Comparison of ENCODE assay signal across 9 cellular contexts in genomic region chr19:55437410-55437809, GRCh38. TPM values are rescaled to one million over a fixed set of nuclear protein-coding genes. Genes with fewer than 3 reads are reported as not detected.
DNase-seq lines count a peak whose midpoint lies in the region; ATAC-seq, FAIRE-seq and TF ChIP-seq lines count a peak whose summit lies in the region.
"Had no signal": no experiment of that assay in that cellular context is flagged by ENCODE, and none has a peak within 500 bp of the region (broad histone marks: within the 10 kb centered on the region; RNA-seq: fewer than 3 reads in every experiment).

No MANE protein-coding gene starts in this region.

- H3K36me3 ChIP-seq in DND-41 (ENCODE audit: insufficient read depth, low read length) (no peaks in the 10 kb centered on the region), keratinocyte (ENCODE audit: control insufficient read depth in 2 of 2, extremely low read depth in 1 of 2, insufficient read depth in 2 of 2, low read length in 2 of 2) (no peaks in the 10 kb centered on the region), spleen (no peaks in the 10 kb centered on the region)

- H3K4me3 ChIP-seq in DND-41 (ENCODE audit: low read depth in 1 of 2, low read length in 2 of 2) (no peak overlapping the region), keratinocyte (ENCODE audit: control insufficient read depth in 2 of 3, extremely low read depth in 1 of 3, insufficient read depth in 2 of 3, low read depth in 1 of 3, low read length in 3 of 3) (no peak overlapping the region), spleen (no peak overlapping the region)

- H3K9me3 ChIP-seq in DND-41 (ENCODE audit: insufficient read depth, low read length, severe bottlenecking) (no peaks in the 10 kb centered on the region), keratinocyte (ENCODE audit: control insufficient read depth, low read depth, low read length) (no peaks in the 10 kb centered on the region), spleen (no peaks in the 10 kb centered on the region)

- H4K20me1 ChIP-seq in DND-41 (ENCODE audit: insufficient read depth, low read length) (peaks cover 12% of the 10 kb centered on the region), keratinocyte (ENCODE audit: control insufficient read depth, extremely low read depth, insufficient read depth, low read length) (peaks cover 9% of the 10 kb centered on the region)

- H3K79me2 ChIP-seq in DND-41 (ENCODE audit: insufficient read depth, low read length) (no peaks in the 10 kb centered on the region), keratinocyte (ENCODE audit: control insufficient read depth, insufficient read depth, low read length) (no peaks in the 10 kb centered on the region)

- WGBS in spleen, 5 donors, result 2 to 5% (median 3%) methylated on average over 12 to 17 of the region's 17 CpGs

- H3K27ac Mint-ChIP-seq in activated CD8-positive, alpha-beta T cell treated with anti-CD3 and anti-CD28 coated beads for 36 hours, result no peak overlapping the region
- H3K27ac Mint-ChIP-seq: nephron had no signal

- no peak overlapping the region for H2AFZ ChIP-seq in DND-41 (ENCODE audit: low read depth, low read length)
- no peak overlapping the region for H2AFZ ChIP-seq in keratinocyte (ENCODE audit: control insufficient read depth, low read length)

- dilution Hi-C loops in keratinocyte (cut with MboI; ENCODE audit: extremely low pct_ligation_motif_present, low sequenced_read_pairs), result no loop called here

- H3K27me3 ChIP-seq in DND-41 (ENCODE audit: insufficient read depth, low read length, poor library complexity), result peaks cover 9% of the 10 kb centered on the region
- H3K27me3 ChIP-seq in keratinocyte (ENCODE audit: control insufficient read depth, extremely low read depth, insufficient read depth, low read length), result peaks cover 47% of the 10 kb centered on the region
- H3K27me3 ChIP-seq in spleen (replicated peaks in 1 of 7), result peaks cover 10 to 90% (median 74%) of the 10 kb centered on the region in 7 donors

- peaks cover 46% of the 10 kb centered on the region for H3K27me3 Mint-ChIP-seq in activated CD8-positive, alpha-beta T cell treated with anti-CD3 and anti-CD28 coated beads for 36 hours

- H3K27ac ChIP-seq in DND-41 (ENCODE audit: low read length) (no peak overlapping the region), keratinocyte (ENCODE audit: control insufficient read depth, insufficient read depth, low read length) (no peak overlapping the region), spleen (no peak overlapping the region)

- FAIRE-seq in keratinocyte (lab: Jason Lieb, UNC) (peak; percentile 9), frontal cortex (lab: Jason Lieb, UNC) (no peak)

- DNase-seq in DND-41 (peak; percentile 54), LoVo (ENCODE audit: low spot score) (peak; percentile 68), keratinocyte (ENCODE audit: low read depth, low spot score) (no peak), NCI-H774 (lab: John Stamatoyannopoulos, UW) (no peak), frontal cortex (ENCODE audit: low spot score in 2 of 2) (no peak), spleen (no peak)
- peak; percentile 50 for DNase-seq in activated CD8-positive, alpha-beta T cell treated with anti-CD3 and anti-CD28 coated beads for 36 hours

- CTCF ChIA-PET in activated CD8-positive, alpha-beta T cell treated with anti-CD3 and anti-CD28 coated beads for 36 hours (lab: Charles Lee), result interaction anchor here (1.0 to 2.0 kb wide), 2 partner anchors 16 to 30 kb away, joined by 3 to 8 read pairs; no protein-coding TSS in a partner anchor

- no peak overlapping the region for H3K4me3 Mint-ChIP-seq in activated CD8-positive, alpha-beta T cell treated with anti-CD3 and anti-CD28 coated beads for 36 hours

- TF ChIP-seq POLR2A in spleen (IDR thresholded peaks at IDR 0.05), result no peak

- no peak overlapping the region for H3K4me2 ChIP-seq in DND-41 (ENCODE audit: insufficient read depth, low read length)
- no peak overlapping the region for H3K4me2 ChIP-seq in keratinocyte (ENCODE audit: control insufficient read depth, extremely low read depth, insufficient read depth, low read depth, low read length)

- intact Hi-C loops in activated CD8-positive, alpha-beta T cell treated with anti-CD3 and anti-CD28 coated beads for 36 hours (cut with micrococcal nuclease), result no loop called here
- intact Hi-C loops in spleen (cut with DNase I; ENCODE audit: low total_unique reads), result no loop called here

- POLR2A ChIA-PET in activated CD8-positive, alpha-beta T cell treated with anti-CD3 and anti-CD28 coated beads for 36 hours (lab: Charles Lee), result interaction anchor here (0.9 to 1.1 kb wide), 3 partner anchors 9 to 181 kb away, joined by 3 read pairs; no protein-coding TSS in a partner anchor

- H3K9me1 ChIP-seq in keratinocyte (ENCODE audit: control insufficient read depth, extremely low read depth, insufficient read depth, low read length), result no peaks in the 10 kb centered on the region

- H3K36me3 Mint-ChIP-seq in activated CD8-positive, alpha-beta T cell treated with anti-CD3 and anti-CD28 coated beads for 36 hours (ENCODE audit: low read depth), result no peaks in the 10 kb centered on the region

- H3K9ac ChIP-seq in DND-41 (ENCODE audit: low read depth, low read length) (no peak overlapping the region), keratinocyte (ENCODE audit: control insufficient read depth, extremely low read depth, insufficient read depth, low read length) (no peak overlapping the region)

- no peaks in the 10 kb centered on the region for H3K4me1 ChIP-seq in DND-41 (ENCODE audit: insufficient read depth, low read length)
- peaks cover 3% of the 10 kb centered on the region for H3K4me1 ChIP-seq in keratinocyte (ENCODE audit: control insufficient read depth, extremely low read depth, insufficient read depth, low read length)
- peaks cover 11 to 26% (median 24%) of the 10 kb centered on the region in 6 donors for H3K4me1 ChIP-seq in spleen

- ATAC-seq in DND-41 (ENCODE audit: insufficient read depth, low read depth), result peak; percentile 79
- no peak for ATAC-seq in activated CD8-positive, alpha-beta T cell treated with anti-CD3 and anti-CD28 coated beads for 36 hours
- ATAC-seq in HG03469 (IDR thresholded peaks at IDR 0.05; ENCODE audit: unreplicated experiment), result no peak

- no peak for TF ChIP-seq CTCF in DND-41 (IDR thresholded peaks at IDR 0.05; ENCODE audit: borderline replicate concordance, extremely low read depth, low read length, poor library complexity, severe bottlenecking)
- no peak for TF ChIP-seq CTCF in activated CD8-positive, alpha-beta T cell treated with anti-CD3 and anti-CD28 coated beads for 36 hours (IDR thresholded peaks at IDR 0.05)
- no peak for TF ChIP-seq CTCF in keratinocyte (optimal IDR thresholded peaks at IDR 0.05 in 1 of 3, IDR thresholded peaks at IDR 0.05 in 1 of 3, conservative IDR thresholded peaks at IDR 0.05 in 1 of 3; ENCODE audit: extremely low read depth in 1 of 3, insufficient read depth in 2 of 3, low read length in 3 of 3)
- no peak for TF ChIP-seq CTCF in spleen (IDR thresholded peaks at IDR 0.05 in 8 of 11, conservative IDR thresholded peaks at IDR 0.05 in 3 of 11)

- H3K4me1 Mint-ChIP-seq in activated CD8-positive, alpha-beta T cell treated with anti-CD3 and anti-CD28 coated beads for 36 hours (ENCODE audit: low read depth), result peaks cover 14% of the 10 kb centered on the region

- no peaks in the 10 kb centered on the region for H3K9me3 Mint-ChIP-seq in activated CD8-positive, alpha-beta T cell treated with anti-CD3 and anti-CD28 coated beads for 36 hours

RNA-seq across cellular contexts. Expression of gene SHISA7, which starts 5.7 kb away (rescaled TPM):
- not detected for total RNA-seq in activated CD8-positive, alpha-beta T cell treated with anti-CD3 and anti-CD28 coated beads for 36 hours
- not detected in 3 replicates for polyA plus RNA-seq in keratinocyte
- polyA plus RNA-seq in keratinocyte (2011; ENCODE audit: low read depth), result not detected
- not detected in 2 replicates for polyA plus RNA-seq in keratinocyte (2011; cell fraction: cytosol; rRNA removed)
- 0.01 TPM in 1 of 2 replicates, not detected in the other for polyA plus RNA-seq in keratinocyte (2011; cell fraction: nucleus; rRNA removed)
- polyA plus RNA-seq in keratinocyte (2012; ENCODE audit: low replicate concordance), result not detected in 2 replicates
- not detected in 3 replicates for polyA minus RNA-seq in keratinocyte
- not detected for polyA minus RNA-seq in keratinocyte (2011; cell fraction: cytosol; rRNA and poly(A)+ RNA removed)
- not detected in 2 replicates for polyA minus RNA-seq in keratinocyte (2011; cell fraction: nucleus; rRNA and poly(A)+ RNA removed)
- 4.5 TPM for total RNA-seq in frontal cortex
- under 1 TPM in 1 of 7 donors, not detected in 6; 0.27 TPM for total RNA-seq in spleen
- under 1 TPM in 1 of 3 donors, not detected in 2; 0.03 TPM for polyA plus RNA-seq in spleen

RNA-seq across cellular contexts. Expression of gene ISOC2, which starts 24.0 kb away (rescaled TPM):
- 10 to 100 TPM; 29.0 to 29.3 TPM for total RNA-seq in activated CD8-positive, alpha-beta T cell treated with anti-CD3 and anti-CD28 coated beads for 36 hours
- polyA plus RNA-seq in keratinocyte (24.5 to 37.7 TPM (median 34.7 TPM) in 3 replicates), spleen (10 to 100 TPM; 55.6 to 98.7 (median 64.5) TPM)
- polyA plus RNA-seq in keratinocyte (2011; ENCODE audit: low read depth), result 3.6 TPM
- 19.0 and 53.3 TPM in 2 replicates for polyA plus RNA-seq in keratinocyte (2011; cell fraction: cytosol; rRNA removed)
- 13.6 and 19.3 TPM in 2 replicates for polyA plus RNA-seq in keratinocyte (2011; cell fraction: nucleus; rRNA removed)
- polyA plus RNA-seq in keratinocyte (2012; ENCODE audit: low replicate concordance), result 19.2 and 57.8 TPM in 2 replicates
- 10.9 to 29.3 TPM (median 12.3 TPM) in 3 replicates for polyA minus RNA-seq in keratinocyte
- 56.0 TPM for polyA minus RNA-seq in keratinocyte (2011; cell fraction: cytosol; rRNA and poly(A)+ RNA removed)
- polyA minus RNA-seq in keratinocyte (2011; cell fraction: nucleus; rRNA and poly(A)+ RNA removed), result 15.2 and 17.7 TPM in 2 replicates
- total RNA-seq in frontal cortex (12.2 TPM), spleen (10 to 100 TPM; 38.6 to 85.0 (median 54.5) TPM)

RNA-seq across cellular contexts. Expression of gene C19orf85, which starts 27.1 kb away (rescaled TPM):
- total RNA-seq in activated CD8-positive, alpha-beta T cell treated with anti-CD3 and anti-CD28 coated beads for 36 hours, result not detected
- polyA plus RNA-seq in keratinocyte (not detected in 3 replicates), spleen (not detected)
- polyA plus RNA-seq in keratinocyte (2011; ENCODE audit: low read depth), result not detected
- polyA plus RNA-seq in keratinocyte (2011; cell fraction: cytosol; rRNA removed), result not detected in 2 replicates
- 0.11 TPM in 1 of 2 replicates, not detected in the other for polyA plus RNA-seq in keratinocyte (2011; cell fraction: nucleus; rRNA removed)
- polyA plus RNA-seq in keratinocyte (2012; ENCODE audit: low replicate concordance), result not detected in 2 replicates
- polyA minus RNA-seq in keratinocyte, result not detected in 3 replicates
- not detected for polyA minus RNA-seq in keratinocyte (2011; cell fraction: cytosol; rRNA and poly(A)+ RNA removed)
- polyA minus RNA-seq in keratinocyte (2011; cell fraction: nucleus; rRNA and poly(A)+ RNA removed), result not detected in 2 replicates
- total RNA-seq in frontal cortex (not detected), spleen (not detected)

RNA-seq across cellular contexts. Expression of gene UBE2S, which starts 29.8 kb away (rescaled TPM):
- 100 to 1,000 TPM; 229 to 241 TPM for total RNA-seq in activated CD8-positive, alpha-beta T cell treated with anti-CD3 and anti-CD28 coated beads for 36 hours
- polyA plus RNA-seq in keratinocyte, result 22.1 to 42.3 TPM (median 31.8 TPM) in 3 replicates
- polyA plus RNA-seq in keratinocyte (2011; ENCODE audit: low read depth), result 15.8 TPM
- polyA plus RNA-seq in keratinocyte (2011; cell fraction: cytosol; rRNA removed), result 22.8 and 36.7 TPM in 2 replicates
- polyA plus RNA-seq in keratinocyte (2011; cell fraction: nucleus; rRNA removed), result 17.6 and 18.6 TPM in 2 replicates
- polyA plus RNA-seq in keratinocyte (2012; ENCODE audit: low replicate concordance), result 10.3 and 46.1 TPM in 2 replicates
- polyA minus RNA-seq in keratinocyte, result 13.1 to 95.6 TPM (median 17.0 TPM) in 3 replicates
- polyA minus RNA-seq in keratinocyte (2011; cell fraction: cytosol; rRNA and poly(A)+ RNA removed), result 92.3 TPM
- 7.1 and 14.1 TPM in 2 replicates for polyA minus RNA-seq in keratinocyte (2011; cell fraction: nucleus; rRNA and poly(A)+ RNA removed)
- 28.9 TPM for total RNA-seq in frontal cortex
- 10 to 100 TPM; 14.4 to 40.8 (median 23.8) TPM for total RNA-seq in spleen
- 10 to 100 TPM in 2 of 3 donors, 1 to 10 TPM in 1; 4.9 to 18.7 (median 11.8) TPM for polyA plus RNA-seq in spleen

RNA-seq across cellular contexts. Expression of gene ZNF628, which starts 39.0 kb away (rescaled TPM):
- 1 to 10 TPM; 8.4 to 8.6 TPM for total RNA-seq in activated CD8-positive, alpha-beta T cell treated with anti-CD3 and anti-CD28 coated beads for 36 hours
- polyA plus RNA-seq in keratinocyte (0.22 to 1.5 TPM (median 0.39 TPM) in 3 replicates), spleen (1 to 10 TPM; 1.4 to 8.2 (median 1.7) TPM)
- 0.72 TPM for polyA plus RNA-seq in keratinocyte (2011; ENCODE audit: low read depth)
- 0.29 and 1.6 TPM in 2 replicates for polyA plus RNA-seq in keratinocyte (2011; cell fraction: cytosol; rRNA removed)
- 1.5 and 2.0 TPM in 2 replicates for polyA plus RNA-seq in keratinocyte (2011; cell fraction: nucleus; rRNA removed)
- polyA plus RNA-seq in keratinocyte (2012; ENCODE audit: low replicate concordance), result 1.9 and 5.8 TPM in 2 replicates
- 0.19 to 1.6 TPM (median 0.23 TPM) in 3 replicates for polyA minus RNA-seq in keratinocyte
- 7.1 TPM for polyA minus RNA-seq in keratinocyte (2011; cell fraction: cytosol; rRNA and poly(A)+ RNA removed)
- 3.0 and 3.1 TPM in 2 replicates for polyA minus RNA-seq in keratinocyte (2011; cell fraction: nucleus; rRNA and poly(A)+ RNA removed)
- total RNA-seq in frontal cortex (0.41 TPM), spleen (10 to 100 TPM in 3 of 7 donors, 1 to 10 TPM in 4; 4.4 to 13.6 (median 9.7) TPM)

Comparison
In these comparisons a context has a peak if more than half of its experiments do, and no peak if none do; other contexts are left out.
1. DNase-seq: peak in DND-41 (single experiment), LoVo (single experiment) and activated CD8-positive, alpha-beta T cell treated with anti-CD3 and anti-CD28 coated beads for 36 hours (single experiment); none in keratinocyte (single experiment), NCI-H774 (single experiment), frontal cortex (0 of 2) and spleen (single experiment).